Comparison of ENCODE assay signal across 11 cellular contexts in the genomic region with DNA sequence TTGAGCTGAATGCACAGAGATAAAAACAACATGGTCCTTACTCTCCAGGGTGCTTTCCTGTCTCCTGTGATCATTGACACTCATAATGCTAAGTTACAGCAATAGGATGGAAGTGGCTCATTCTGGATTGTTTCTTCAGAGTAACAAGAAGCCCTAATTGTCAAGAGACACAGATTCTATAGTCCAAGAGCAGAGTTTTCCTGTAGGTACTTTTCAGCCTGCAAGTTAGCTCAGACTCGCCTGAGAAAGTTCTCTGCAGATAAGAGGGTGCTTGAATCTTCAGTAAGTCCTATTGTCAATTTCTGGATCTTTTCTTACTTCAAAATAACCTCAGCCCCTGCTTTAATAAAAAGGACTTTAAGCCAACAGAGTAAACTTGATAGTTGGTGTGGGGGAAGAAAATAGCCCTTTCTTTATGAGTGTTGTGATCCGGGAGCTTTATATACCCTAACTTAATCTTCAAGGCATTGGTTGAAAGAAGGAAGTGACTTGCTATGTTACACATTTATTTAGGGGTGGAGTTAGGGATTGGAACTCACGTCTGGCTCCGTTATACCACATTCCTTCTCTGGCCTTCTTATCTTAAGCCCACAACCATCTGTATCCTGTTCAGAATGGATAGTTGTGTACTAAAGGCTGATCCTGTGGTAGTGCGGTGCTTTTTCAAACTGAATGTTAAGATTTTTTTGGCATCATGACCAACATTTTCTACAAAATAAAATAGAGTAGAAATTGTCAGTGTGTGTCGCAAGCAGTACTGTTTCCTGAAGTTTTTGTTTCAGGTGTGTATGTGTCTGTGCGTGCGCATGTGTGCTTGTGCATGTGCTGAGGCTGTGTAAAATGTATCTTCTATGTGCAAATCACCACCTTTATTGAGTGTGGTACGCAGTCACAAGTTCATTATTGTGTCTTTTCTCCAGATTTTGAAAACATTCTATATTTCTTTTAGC.
DNase-seq lines count a peak whose midpoint lies in the region; ATAC-seq and TF ChIP-seq lines count a peak whose summit lies in the region.
"Had no signal": no experiment of that assay in that cellular context is flagged by ENCODE, and none has a peak within 500 bp of the region (broad histone marks: within the 10 kb centered on the region; RNA-seq: fewer than 3 reads in every experiment).

No MANE protein-coding gene starts in this region.

- H3K4me1 ChIP-seq in ascending aorta = no peaks in the 10 kb centered on the region
- H3K4me1 ChIP-seq: colonic mucosa had no signal

- ATAC-seq in left lobe of liver = peak; percentile 59
- no peak for ATAC-seq in HG02840 (IDR thresholded peaks at IDR 0.05; ENCODE audit: low FRiP score, unreplicated experiment)
- ATAC-seq: CD8-positive, alpha-beta T cell had no signal

- H3K27me3 ChIP-seq in ascending aorta = no peaks in the 10 kb centered on the region
- H3K27me3 ChIP-seq: colonic mucosa had no signal

- no peak for TF ChIP-seq CTCF in AG09309 (IDR thresholded peaks at IDR 0.05; ENCODE audit: control insufficient read depth, insufficient read depth, low read depth, low read length, missing control alignments)
- no peak for TF ChIP-seq CTCF in ascending aorta (IDR thresholded peaks at IDR 0.05)

- H3K4me3 ChIP-seq in AG09309 (ENCODE audit: control insufficient read depth, low read depth, low read length) (no peak overlapping the region), ascending aorta (no peak overlapping the region)
- H3K4me3 ChIP-seq: colonic mucosa had no signal

- H3K27ac ChIP-seq in ascending aorta = no peak overlapping the region
- H3K27ac ChIP-seq: colonic mucosa had no signal

- intact Hi-C loops in ascending aorta (cut with DNase I) = no loop called here

- no peaks in the 10 kb centered on the region for H3K36me3 ChIP-seq in ascending aorta
- H3K36me3 ChIP-seq: colonic mucosa had no signal

- peaks cover 0 to 6% of the 10 kb centered on the region in 2 donors for H3K9me3 ChIP-seq in ascending aorta
- H3K9me3 ChIP-seq: colonic mucosa had no signal

- DNase-seq in AG09309 (ENCODE audit: low read depth) (peak; percentile 4), HUDEP-2 (lab: John Stamatoyannopoulos, UW; ENCODE audit: unreplicated experiment in 76 of 76) (peak in 48 of 76 experiments; percentile 0 to 86 (median 52)), amniotic epithelial cell (ENCODE audit: low read depth) (peak; percentile 99), left lobe of liver (ENCODE audit: low spot score) (no peak), ascending aorta (ENCODE audit: low spot score in 2 of 2) (no peak), NCI-H510A treated with DMSO at 0.1 percent for 48 hours (lab: John Stamatoyannopoulos, UW) (no peak), T1000 (lab: John Stamatoyannopoulos, UW) (no peak)
- DNase-seq: CD8-positive, alpha-beta T cell; colonic mucosa; NCI-H2107 had no signal

Comparison
In these comparisons a context has a peak if more than half of its experiments do, and no peak if none do; other contexts are left out.
1. DNase-seq: peak in AG09309 (single experiment), HUDEP-2 (48 of 76) and amniotic epithelial cell (single experiment); none in left lobe of liver (single experiment), ascending aorta (0 of 2), NCI-H510A treated with DMSO at 0.1 percent for 48 hours (single experiment) and T1000 (single experiment).